8 cellular contexts compared by ENCODE assay signal in genomic region chr13:114132419-114133121, GRCh38. TPM values are rescaled to one million over a fixed set of nuclear protein-coding genes. Genes with fewer than 3 reads are reported as not detected.
DNase-seq lines count a peak whose midpoint lies in the region; ATAC-seq and TF ChIP-seq lines count a peak whose summit lies in the region.

A gene with protein sequence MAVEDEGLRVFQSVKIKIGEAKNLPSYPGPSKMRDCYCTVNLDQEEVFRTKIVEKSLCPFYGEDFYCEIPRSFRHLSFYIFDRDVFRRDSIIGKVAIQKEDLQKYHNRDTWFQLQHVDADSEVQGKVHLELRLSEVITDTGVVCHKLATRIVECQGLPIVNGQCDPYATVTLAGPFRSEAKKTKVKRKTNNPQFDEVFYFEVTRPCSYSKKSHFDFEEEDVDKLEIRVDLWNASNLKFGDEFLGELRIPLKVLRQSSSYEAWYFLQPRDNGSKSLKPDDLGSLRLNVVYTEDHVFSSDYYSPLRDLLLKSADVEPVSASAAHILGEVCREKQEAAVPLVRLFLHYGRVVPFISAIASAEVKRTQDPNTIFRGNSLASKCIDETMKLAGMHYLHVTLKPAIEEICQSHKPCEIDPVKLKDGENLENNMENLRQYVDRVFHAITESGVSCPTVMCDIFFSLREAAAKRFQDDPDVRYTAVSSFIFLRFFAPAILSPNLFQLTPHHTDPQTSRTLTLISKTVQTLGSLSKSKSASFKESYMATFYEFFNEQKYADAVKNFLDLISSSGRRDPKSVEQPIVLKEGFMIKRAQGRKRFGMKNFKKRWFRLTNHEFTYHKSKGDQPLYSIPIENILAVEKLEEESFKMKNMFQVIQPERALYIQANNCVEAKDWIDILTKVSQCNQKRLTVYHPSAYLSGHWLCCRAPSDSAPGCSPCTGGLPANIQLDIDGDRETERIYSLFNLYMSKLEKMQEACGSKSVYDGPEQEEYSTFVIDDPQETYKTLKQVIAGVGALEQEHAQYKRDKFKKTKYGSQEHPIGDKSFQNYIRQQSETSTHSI (minus strand): TSS chr13:114132623. CDS start chr13:114132489, 134 bp downstream.

- H3K36me3 ChIP-seq in RWPE2 (ENCODE audit: low read depth) (no peaks in the 10 kb centered on the region), neural progenitor cell (no peaks in the 10 kb centered on the region)

- H2AFZ ChIP-seq in neural progenitor cell (replicated peaks) = peak within 1 kb of the TSS; percentile 91

- H3K9ac ChIP-seq in neural progenitor cell = no peak within 1 kb of the TSS

- POLR2A ChIA-PET in activated naive CD8-positive, alpha-beta T cell treated with anti-CD3 and anti-CD28 coated beads, Interleukin-2, amount 10 ng/mL, durations not matched to agents 7 days and 5 days (lab: Charles Lee) = interaction anchor here (1.0 to 4.7 kb wide), 4 partner anchors 8 to 22 kb away, joined by 3 to 38 read pairs (median 20); no protein-coding TSS in a partner anchor

- H3K9me3 Mint-ChIP-seq in activated naive CD8-positive, alpha-beta T cell treated with anti-CD3 and anti-CD28 coated beads, Interleukin-2, amount 10 ng/mL, durations not matched to agents 7 days and 5 days = no peaks in the 10 kb centered on the region
- H3K9me3 Mint-ChIP-seq in neural progenitor cell = no peaks in the 10 kb centered on the region

- peaks cover 13% of the 10 kb centered on the region for H3K27me3 Mint-ChIP-seq in activated naive CD8-positive, alpha-beta T cell treated with anti-CD3 and anti-CD28 coated beads, Interleukin-2, amount 10 ng/mL, durations not matched to agents 7 days and 5 days
- H3K27me3 Mint-ChIP-seq in neural progenitor cell (ENCODE audit: insufficient read depth, low read depth) = peaks cover 12% of the 10 kb centered on the region

- H3F3A ChIP-seq in neural progenitor cell (ENCODE audit: low read depth) = peaks cover 25% of the 10 kb centered on the region

- H3K4me3 ChIP-seq in RWPE2 (ENCODE audit: severe bottlenecking) = peak within 1 kb of the TSS; percentile 85
- peak within 1 kb of the TSS; percentile 77 for H3K4me3 ChIP-seq in neural progenitor cell

- peak within 1 kb of the TSS; percentile 79 for H3K27ac ChIP-seq in RWPE2 (ENCODE audit: poor library complexity, severe bottlenecking)
- no peak within 1 kb of the TSS for H3K27ac ChIP-seq in neural progenitor cell

- H3K36me3 Mint-ChIP-seq in activated naive CD8-positive, alpha-beta T cell treated with anti-CD3 and anti-CD28 coated beads, Interleukin-2, amount 10 ng/mL, durations not matched to agents 7 days and 5 days = no peaks in the 10 kb centered on the region
- peaks cover 2% of the 10 kb centered on the region for H3K36me3 Mint-ChIP-seq in neural progenitor cell

- H4K20me1 ChIP-seq in neural progenitor cell (ENCODE audit: low read depth) = peaks cover 27% of the 10 kb centered on the region

- H3K9me3 ChIP-seq in RWPE2 (ENCODE audit: severe bottlenecking) (no peaks in the 10 kb centered on the region), neural progenitor cell (ENCODE audit: low read depth) (no peaks in the 10 kb centered on the region)

- ATAC-seq in GM21367 (IDR thresholded peaks at IDR 0.05; ENCODE audit: unreplicated experiment) (peak; percentile 55), RWPE2 (ENCODE audit: low read depth) (peak; percentile 80)
- peak; percentile 32 for ATAC-seq in activated naive CD8-positive, alpha-beta T cell treated with anti-CD3 and anti-CD28 coated beads, Interleukin-2, amount 10 ng/mL, durations not matched to agents 7 days and 5 days (ENCODE audit: low read depth)

- H3K4me3 Mint-ChIP-seq in activated naive CD8-positive, alpha-beta T cell treated with anti-CD3 and anti-CD28 coated beads, Interleukin-2, amount 10 ng/mL, durations not matched to agents 7 days and 5 days = peak within 1 kb of the TSS; percentile 98
- H3K4me3 Mint-ChIP-seq in neural progenitor cell = peak within 1 kb of the TSS; percentile 98

- no peaks in the 10 kb centered on the region for H3K79me2 ChIP-seq in neural progenitor cell (ENCODE audit: low read depth)

- H3K4me2 ChIP-seq in neural progenitor cell = peak within 1 kb of the TSS; percentile 97

- no peak for TF ChIP-seq CTCF in RWPE2 (IDR thresholded peaks at IDR 0.05; ENCODE audit: poor library complexity, severe bottlenecking)
- no peak for TF ChIP-seq CTCF in neural progenitor cell (IDR thresholded peaks at IDR 0.05)

- no peaks in the 10 kb centered on the region for H3K27me3 ChIP-seq in RWPE2 (ENCODE audit: insufficient read depth, poor library complexity, severe bottlenecking)
- H3K27me3 ChIP-seq in neural progenitor cell = peaks cover 44% of the 10 kb centered on the region

- H3K4me1 ChIP-seq in RWPE2 (ENCODE audit: insufficient read depth, poor library complexity, severe bottlenecking) (peaks cover 19% of the 10 kb centered on the region), neural progenitor cell (peaks cover 37% of the 10 kb centered on the region)

- DNase-seq in DMS53 treated with DMSO at 0.1 percent for 48 hours (lab: John Stamatoyannopoulos, UW; ENCODE audit: unreplicated experiment) (peak; percentile 11), HPDE6-E6E7 (ENCODE audit: extremely low spot score) (peak; percentile 77), RWPE2 (ENCODE audit: low spot score) (no peak), glomerular endothelial cell (ENCODE audit: extremely low read depth, low read depth, low spot score) (no peak), neural progenitor cell (ENCODE audit: low spot score) (peak; percentile 95), OCI-M2 (lab: John Stamatoyannopoulos, UW; ENCODE audit: unreplicated experiment) (no peak)
- DNase-seq in activated naive CD8-positive, alpha-beta T cell treated with anti-CD3 and anti-CD28 coated beads, Interleukin-2, amount 10 ng/mL, durations not matched to agents 7 days and 5 days = peak; percentile 76

- H3K4me1 Mint-ChIP-seq in activated naive CD8-positive, alpha-beta T cell treated with anti-CD3 and anti-CD28 coated beads, Interleukin-2, amount 10 ng/mL, durations not matched to agents 7 days and 5 days = peaks cover 43% of the 10 kb centered on the region
- H3K4me1 Mint-ChIP-seq in neural progenitor cell = peaks cover 58% of the 10 kb centered on the region

- H3K27ac Mint-ChIP-seq in activated naive CD8-positive, alpha-beta T cell treated with anti-CD3 and anti-CD28 coated beads, Interleukin-2, amount 10 ng/mL, durations not matched to agents 7 days and 5 days = peak within 1 kb of the TSS; percentile 83
- peak within 1 kb of the TSS; percentile 84 for H3K27ac Mint-ChIP-seq in neural progenitor cell

RNA-seq across cellular contexts. Expression of the gene that starts here (rescaled TPM):
- 10 to 100 TPM; 65.6 to 73.9 TPM for total RNA-seq in activated naive CD8-positive, alpha-beta T cell treated with anti-CD3 and anti-CD28 coated beads, Interleukin-2, amount 10 ng/mL, durations not matched to agents 7 days and 5 days
- total RNA-seq in glomerular endothelial cell (53.5 and 73.2 TPM in 2 replicates), neural progenitor cell (ENCODE audit: low replicate concordance) (2.9 and 6.0 TPM in 2 replicates)

Comparison
In these comparisons a context has a peak if more than half of its experiments do, and no peak if none do; other contexts are left out.
1. DNase-seq: peak in DMS53 treated with DMSO at 0.1 percent for 48 hours (single experiment), HPDE6-E6E7 (single experiment), activated naive CD8-positive, alpha-beta T cell treated with anti-CD3 and anti-CD28 coated beads, Interleukin-2, amount 10 ng/mL, durations not matched to agents 7 days and 5 days (single experiment) and neural progenitor cell (single experiment); none in RWPE2 (single experiment), glomerular endothelial cell (single experiment) and OCI-M2 (single experiment).
2. Peak in every context shown above with its lines, with median percentiles within 50 percentile points of each other: ATAC-seq.